Comparison of ENCODE assay signal across 10 cellular contexts in the genomic region with DNA sequence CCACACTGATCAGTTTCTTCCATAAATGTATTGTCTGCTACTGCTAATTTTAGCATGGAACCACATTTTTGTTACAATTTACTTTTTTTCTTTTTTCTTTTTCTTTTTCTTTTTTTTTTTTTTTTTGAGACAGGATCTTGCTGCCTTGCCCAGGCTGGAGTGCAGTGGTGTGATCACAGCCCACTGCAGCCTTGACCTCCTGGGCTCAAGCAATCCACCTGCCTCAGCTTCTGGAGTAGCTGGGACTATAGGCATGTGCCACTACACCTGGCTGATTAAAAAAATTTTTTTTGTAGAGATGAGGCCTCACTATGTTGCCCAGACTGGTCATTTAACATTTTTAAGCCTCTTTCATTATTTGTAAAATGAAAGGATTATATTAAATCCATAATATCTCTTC. TPM values are rescaled to one million over a fixed set of nuclear protein-coding genes. Genes with fewer than 3 reads are reported as not detected.
"Had no signal": no experiment of that assay in that cellular context is flagged by ENCODE, and none has a peak within 500 bp of the region (broad histone marks: within the 10 kb centered on the region; RNA-seq: fewer than 3 reads in every experiment).

No MANE protein-coding gene starts in this region.

- FAIRE-seq: HTR-8/SVneo had no signal

- H3K36me3 ChIP-seq: HAP-1 had no signal

- H3K27ac ChIP-seq: GM23248 had no signal

- H3K9me3 ChIP-seq: HAP-1 had no signal

- DNase-seq: GM23248, GOT3, H7, KG1 had no signal

- H3K9ac ChIP-seq: GM23248 had no signal

- H3K4me1 ChIP-seq: HAP-1 had no signal

- H2AFZ ChIP-seq: GM23248 had no signal

- H3K4me3 ChIP-seq: GM23248, HAP-1 had no signal

- ATAC-seq: HCT116 had no signal

RNA-seq across cellular contexts. Expression of a gene that starts 19.1 kb away (rescaled TPM):
- total RNA-seq: GM23248, H4, H7, HT-29 had no signal
- polyA plus RNA-seq: GM23248 had no signal

RNA-seq across cellular contexts. Expression of a gene that starts 23.0 kb away (rescaled TPM):
- total RNA-seq: GM23248 had no signal

RNA-seq across cellular contexts. Expression of a gene that starts 40.5 kb away (rescaled TPM):
- total RNA-seq: GM23248, H4, H7, HT-29 had no signal
- polyA plus RNA-seq: GM23248, IgD-negative memory B cell had no signal
